In genomic region chr17:75940727-75941441, GRCh38 we compare ENCODE assay signal across 8 cellular contexts. TPM values are rescaled to one million over a fixed set of nuclear protein-coding genes. Genes with fewer than 3 reads are reported as not detected.
DNase-seq lines count a peak whose midpoint lies in the region; ATAC-seq, FAIRE-seq and TF ChIP-seq lines count a peak whose summit lies in the region.

A gene with protein sequence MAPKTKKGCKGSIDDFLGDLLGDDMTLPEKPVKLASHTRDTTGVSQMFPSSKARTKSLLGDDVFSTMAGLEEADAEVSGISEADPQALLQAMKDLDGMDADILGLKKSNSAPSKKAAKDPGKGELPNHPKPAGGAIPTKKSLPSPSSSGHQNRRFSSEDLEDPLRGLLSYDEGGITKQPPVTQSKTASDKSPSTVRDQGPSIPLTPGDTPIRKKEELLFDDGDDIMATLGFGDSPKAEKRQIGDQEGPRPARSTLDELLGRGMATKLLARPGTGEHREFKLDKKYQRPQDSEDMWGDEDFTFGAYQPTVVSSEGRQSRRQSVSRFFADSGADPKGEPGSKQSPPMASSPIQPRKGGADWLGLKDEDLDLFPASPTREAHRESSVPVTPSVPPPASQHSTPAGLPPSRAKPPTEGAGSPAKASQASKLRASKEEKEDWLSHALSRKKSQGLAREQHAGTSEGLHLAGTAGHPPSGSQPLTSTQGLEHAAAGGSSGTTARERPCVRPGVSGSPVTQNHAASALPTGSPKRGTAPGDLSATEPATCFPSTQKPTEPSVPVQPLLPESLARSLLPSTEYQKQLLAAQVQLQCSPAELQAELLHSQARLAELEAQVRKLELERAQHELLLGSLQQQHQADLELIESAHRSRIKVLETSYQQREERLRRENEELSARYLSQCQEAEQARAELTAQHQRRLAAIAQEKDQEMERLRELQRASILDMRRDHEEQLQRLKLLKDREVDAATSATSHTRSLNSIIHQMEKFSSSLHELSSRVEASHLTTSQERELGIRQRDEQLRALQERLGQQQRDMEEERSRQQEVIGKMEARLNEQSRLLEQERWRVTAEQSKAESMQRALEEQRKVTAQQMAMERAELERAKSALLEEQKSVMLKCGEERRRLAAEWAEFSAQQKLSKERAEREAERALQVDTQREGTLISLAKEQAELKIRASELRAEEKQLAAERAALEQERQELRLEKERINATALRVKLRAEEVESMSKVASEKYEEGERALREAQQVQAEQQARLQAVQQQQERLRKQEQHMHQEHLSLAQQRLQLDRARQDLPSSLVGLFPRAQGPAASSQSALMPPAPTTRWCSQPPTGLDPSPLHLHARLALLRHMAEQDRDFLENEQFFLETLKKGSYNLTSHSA (minus strand): TSS chr17:75941042. CDS start chr17:75938149, 2,893 bp downstream.

- peak in 1 of 4 donors; percentile 21 for TF ChIP-seq EP300 in upper lobe of left lung (IDR thresholded peaks at IDR 0.05)

- ATAC-seq in HG02852 (IDR thresholded peaks at IDR 0.05; ENCODE audit: unreplicated experiment) (peak; percentile 95), heart right ventricle (peak; percentile 99), upper lobe of left lung (ENCODE audit: low FRiP score in 2 of 2) (peak; percentile 98 to 100)

- no peak for TF ChIP-seq CTCF in adrenal gland (IDR thresholded peaks at IDR 0.05)
- no peak for TF ChIP-seq CTCF in heart right ventricle (IDR thresholded peaks at IDR 0.05)
- peak in 3 of 6 experiments; percentile 18 to 32 (median 29) for TF ChIP-seq CTCF in upper lobe of left lung (IDR thresholded peaks at IDR 0.05)

- peak within 1 kb of the TSS in 3 of 5 donors; percentile 48 to 64 (median 62) for H3K27ac ChIP-seq in adrenal gland
- H3K27ac ChIP-seq in heart right ventricle = peak within 1 kb of the TSS in 9 of 10 donors; percentile 33 to 86 (median 79)
- H3K27ac ChIP-seq in upper lobe of left lung = peak within 1 kb of the TSS; percentile 64 to 89 (median 84)

- intact Hi-C loops in adrenal gland (cut with DNase I) (no loop called here), heart right ventricle (cut with DNase I) (loop anchor here in 1 of 10 donors (5.0 kb wide), 1 partner anchor 36 kb away; the partner anchor contains the start of genes ACOX1 and TEN1), posterior cingulate gyrus (cut with DNase I) (loop anchor here (1.0 kb wide), 1 partner anchor 38 kb away; the partner anchor contains the start of genes ACOX1 and TEN1)

- WGBS in adrenal gland, 4 donors = 0 to 2% (median 0%) methylated on average over 8 to 63 of the region's 63 CpGs
- WGBS in heart right ventricle, 2 donors = 0% methylated on average over 61 to 63 of the region's 63 CpGs
- 0 to 1% methylated on average over 16 to 38 of the region's 63 CpGs for WGBS in upper lobe of left lung, 2 donors

- H3K4me1 ChIP-seq in adrenal gland (replicated peaks in 1 of 2) (peaks cover 0 to 14% of the 10 kb centered on the region in 2 donors), heart right ventricle (peaks cover 0 to 16% (median 10%) of the 10 kb centered on the region in 9 donors), upper lobe of left lung (peaks cover 9 to 18% (median 16%) of the 10 kb centered on the region in 4 donors)

- DNase-seq in GM12891 (ENCODE audit: insufficient read length, low spot score) (peak; percentile 98), NCI-H146 treated with DMSO at 0.1 percent for 48 hours (lab: John Stamatoyannopoulos, UW; ENCODE audit: unreplicated experiment) (peak; percentile 86), T-helper 1 cell (peak; percentile 75 to 86 (median 84)), adrenal gland (peak; percentile 93 to 97 (median 96)), heart right ventricle (peak; percentile 93 to 94), posterior cingulate gyrus (peak; percentile 93 to 100 (median 98)), upper lobe of left lung (peak; percentile 98)

- peak; percentile 97 for FAIRE-seq in GM12891 (lab: Jason Lieb, UNC)

- TF ChIP-seq POLR2A in GM12891 (IDR thresholded peaks at IDR 0.05; ENCODE audit: low read depth, low read length) (peak; percentile 74), adrenal gland (IDR thresholded peaks at IDR 0.05) (peak; percentile 87), upper lobe of left lung (IDR thresholded peaks at IDR 0.05) (peak; percentile 23 to 90 (median 64))

- H3K36me3 ChIP-seq in adrenal gland (replicated peaks in 1 of 2) (peaks cover 0 to 12% of the 10 kb centered on the region in 2 donors), heart right ventricle (peaks cover 0 to 36% (median 0%) of the 10 kb centered on the region in 9 donors), upper lobe of left lung (peaks cover 0 to 8% (median 2%) of the 10 kb centered on the region in 4 donors)

- no peaks in the 10 kb centered on the region for H3K9me3 ChIP-seq in adrenal gland (replicated peaks in 1 of 3)
- no peaks in the 10 kb centered on the region for H3K9me3 ChIP-seq in heart right ventricle
- no peaks in the 10 kb centered on the region for H3K9me3 ChIP-seq in upper lobe of left lung

- H3K27me3 ChIP-seq in adrenal gland (no peaks in the 10 kb centered on the region), heart right ventricle (no peaks in the 10 kb centered on the region), upper lobe of left lung (no peaks in the 10 kb centered on the region)

- H3K4me3 ChIP-seq in adrenal gland = peak within 1 kb of the TSS; percentile 13 to 85 (median 72)
- H3K4me3 ChIP-seq in heart right ventricle = peak within 1 kb of the TSS; percentile 40 to 94 (median 74)
- peak within 1 kb of the TSS; percentile 70 to 91 (median 82) for H3K4me3 ChIP-seq in upper lobe of left lung

TF ChIP-seq in GM12891, 5 proteins besides CTCF, POLR2A, EP300 and RAD21:
- TF ChIP-seq POU2F2 (IDR thresholded peaks at IDR 0.05; ENCODE audit: low read depth, low read length) (peak; percentile 21; the same call in 1 of the 2 replicates), PAX5 (IDR thresholded peaks at IDR 0.05; ENCODE audit: insufficient read depth, low read length, severe bottlenecking) (no peak), POLR2AphosphoS5 (IDR thresholded peaks at IDR 0.05; ENCODE audit: low read depth, low read length) (peak; percentile 51; the same call in 1 of the 2 replicates)

RNA-seq across cellular contexts. Expression of the gene that starts here (rescaled TPM):
- 8.6 TPM for polyA plus RNA-seq in GM12891 (2012; ENCODE audit: low read depth, missing spikeins)
- total RNA-seq in adrenal gland = 10 to 100 TPM in 7 of 8 donors, 1 to 10 TPM in 1; 4.9 to 87.6 (median 17.4) TPM
- 10 to 100 TPM in 2 of 3 donors, 1 to 10 TPM in 1; 3.1 to 68.9 (median 26.7) TPM for polyA plus RNA-seq in adrenal gland
- total RNA-seq in heart right ventricle = 1 to 10 TPM; 2.1 to 6.3 (median 2.8) TPM
- polyA plus RNA-seq in heart right ventricle = 1 to 10 TPM; 1.6 to 8.3 TPM
- 10 to 100 TPM in 4 of 6 donors, 1 to 10 TPM in 2; 9.3 to 66.0 (median 14.3) TPM for total RNA-seq in upper lobe of left lung

Comparison
In these comparisons a context has a peak if more than half of its experiments do, and no peak if none do; other contexts are left out.
1. Peak in every context shown above with its lines: DNase-seq, ATAC-seq, H3K4me3 ChIP-seq and H3K27ac ChIP-seq.